In the genomic region with DNA sequence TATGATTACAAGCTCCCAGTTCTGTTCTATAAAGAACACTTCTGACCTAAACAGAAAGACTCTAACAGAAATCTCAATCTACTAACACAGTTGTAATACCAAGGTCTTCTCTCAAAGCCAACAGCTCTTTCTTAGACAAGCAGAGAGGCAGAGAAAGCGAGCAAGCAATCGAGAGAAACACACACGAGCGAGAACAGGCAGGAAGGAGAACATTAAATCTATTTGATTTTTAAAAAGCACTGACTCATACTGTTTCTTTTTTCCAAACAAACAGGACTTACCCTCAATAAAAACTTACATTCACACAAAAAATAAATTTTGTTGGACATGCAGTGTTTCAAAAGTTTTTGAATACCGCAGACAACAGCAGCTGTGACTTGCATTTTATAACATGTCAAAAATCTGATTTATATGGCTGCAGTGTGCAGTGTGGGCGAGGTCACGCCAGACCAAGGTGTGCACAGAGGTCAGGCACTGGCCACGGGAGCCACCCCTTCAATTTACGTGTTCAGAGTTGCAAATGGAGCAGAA, we compare ENCODE assay signal across 12 cellular contexts. TPM values are rescaled to one million over a fixed set of nuclear protein-coding genes. Genes with fewer than 3 reads are reported as not detected.
DNase-seq lines count a peak whose midpoint lies in the region; ATAC-seq, FAIRE-seq and TF ChIP-seq lines count a peak whose summit lies in the region.
"Had no signal": no experiment of that assay in that cellular context is flagged by ENCODE, and none has a peak within 500 bp of the region (broad histone marks: within the 10 kb centered on the region; RNA-seq: fewer than 3 reads in every experiment).

A gene with protein sequence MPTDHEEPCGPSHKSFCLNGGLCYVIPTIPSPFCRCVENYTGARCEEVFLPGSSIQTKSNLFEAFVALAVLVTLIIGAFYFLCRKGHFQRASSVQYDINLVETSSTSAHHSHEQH (minus strand): TSS at position 404 of the 531 bp plus-strand sequence. CDS start 1,194 bp downstream, outside the sequence.

- CTCF ChIA-PET in activated CD8-positive, alpha-beta T cell treated with anti-CD3 and anti-CD28 coated beads, Interleukin-2, amount 10 ng/mL, durations not matched to agents 7 days and 5 days (lab: Charles Lee) = interaction anchor here (1.2 kb wide), 1 partner anchor 127 kb away, joined by 3 read pairs; no protein-coding TSS in a partner anchor

- H3K9me3 Mint-ChIP-seq in natural killer cell treated with Interleukin-12 subunit alpha and Interleukin-12 subunit beta and Interleukin-15 and Interleukin-18, amount 100 ng/mL, for 72 hours = peaks cover 6% of the 10 kb centered on the region
- H3K9me3 Mint-ChIP-seq in natural killer cell = peaks cover 4% of the 10 kb centered on the region in 2 donors
- H3K9me3 Mint-ChIP-seq in activated CD8-positive, alpha-beta T cell treated with anti-CD3 and anti-CD28 coated beads, Interleukin-2, amount 10 ng/mL, durations not matched to agents 7 days and 5 days (ENCODE audit: insufficient read depth) = peaks cover 5% of the 10 kb centered on the region

- no peak within 1 kb of the TSS for H3K27ac Mint-ChIP-seq in natural killer cell treated with Interleukin-12 subunit alpha and Interleukin-12 subunit beta and Interleukin-15 and Interleukin-18, amount 100 ng/mL, for 72 hours
- no peak within 1 kb of the TSS for H3K27ac Mint-ChIP-seq in natural killer cell
- H3K27ac Mint-ChIP-seq in activated CD8-positive, alpha-beta T cell treated with anti-CD3 and anti-CD28 coated beads, Interleukin-2, amount 10 ng/mL, durations not matched to agents 7 days and 5 days = no peak within 1 kb of the TSS
- H3K27ac Mint-ChIP-seq: CD8-positive, alpha-beta memory T cell had no signal

- TF ChIP-seq CTCF in natural killer cell (IDR thresholded peaks at IDR 0.05) (no peak), kidney (IDR thresholded peaks at IDR 0.05; ENCODE audit: borderline replicate concordance, extremely low read depth, insufficient read depth) (no peak)

- H3K27ac ChIP-seq in kidney (ENCODE audit: low read depth in 2 of 2, low read length in 2 of 2) = no peak within 1 kb of the TSS

- H3K27me3 Mint-ChIP-seq in natural killer cell treated with Interleukin-12 subunit alpha and Interleukin-12 subunit beta and Interleukin-15 and Interleukin-18, amount 100 ng/mL, for 72 hours = peaks cover 28 to 60% of the 10 kb centered on the region in 2 donors
- H3K27me3 Mint-ChIP-seq in natural killer cell (ENCODE audit: low read depth in 2 of 2) = peaks cover 15 to 44% of the 10 kb centered on the region in 2 donors
- peaks cover 48% of the 10 kb centered on the region for H3K27me3 Mint-ChIP-seq in activated CD8-positive, alpha-beta T cell treated with anti-CD3 and anti-CD28 coated beads, Interleukin-2, amount 10 ng/mL, durations not matched to agents 7 days and 5 days (ENCODE audit: low read depth)

- H3K4me3 ChIP-seq in kidney (ENCODE audit: low read length in 2 of 2) = peak within 1 kb of the TSS; percentile 4 to 32

- intact Hi-C loops in natural killer cell (cut with micrococcal nuclease) = no loop called here
- intact Hi-C loops in kidney (cut with DNase I) = no loop called here

- DNase-seq in natural killer cell treated with Interleukin-12 subunit alpha and Interleukin-12 subunit beta and Interleukin-15 and Interleukin-18, amount 100 ng/mL, for 72 hours (ENCODE audit: low spot score) = no peak
- DNase-seq in natural killer cell (no peak), SW480 (ENCODE audit: low spot score) (peak; percentile 39), kidney (no peak), urothelium cell line (ENCODE audit: low spot score) (peak; percentile 39), medulla oblongata (ENCODE audit: extremely low spot score) (no peak)
- DNase-seq in activated CD8-positive, alpha-beta T cell treated with anti-CD3 and anti-CD28 coated beads, Interleukin-2, amount 10 ng/mL, durations not matched to agents 7 days and 5 days = no peak
- DNase-seq: activated CD4-positive, alpha-beta T cell treated with anti-CD3 and anti-CD28 coated beads for 48 hours; CD8-positive, alpha-beta memory T cell; NCI-H1105 treated with DMSO at 0.1 percent for 48 hours; substantia nigra had no signal

- POLR2A ChIA-PET in activated CD8-positive, alpha-beta T cell treated with anti-CD3 and anti-CD28 coated beads, Interleukin-2, amount 10 ng/mL, durations not matched to agents 7 days and 5 days (lab: Charles Lee) = no interaction called here

- no peaks in the 10 kb centered on the region for H3K4me1 ChIP-seq in kidney (ENCODE audit: control insufficient read depth in 1 of 2, insufficient read depth in 1 of 2, low read depth in 1 of 2, low read length in 2 of 2)

- no peak for FAIRE-seq in kidney (lab: Jason Lieb, UNC)
- no peak for FAIRE-seq in urothelium cell line (lab: Jason Lieb, UNC)

- H3K4me1 Mint-ChIP-seq in natural killer cell treated with Interleukin-12 subunit alpha and Interleukin-12 subunit beta and Interleukin-15 and Interleukin-18, amount 100 ng/mL, for 72 hours (ENCODE audit: low read depth in 2 of 2) = peaks cover 2 to 5% of the 10 kb centered on the region in 2 donors
- peaks cover 6% of the 10 kb centered on the region in 2 donors for H3K4me1 Mint-ChIP-seq in natural killer cell
- no peaks in the 10 kb centered on the region for H3K4me1 Mint-ChIP-seq in activated CD8-positive, alpha-beta T cell treated with anti-CD3 and anti-CD28 coated beads, Interleukin-2, amount 10 ng/mL, durations not matched to agents 7 days and 5 days (ENCODE audit: low read depth)

- H3K9me3 ChIP-seq in kidney (ENCODE audit: control insufficient read depth in 1 of 2, low read length in 2 of 2) = no peaks in the 10 kb centered on the region

- no peak within 1 kb of the TSS for H3K9ac ChIP-seq in kidney (ENCODE audit: low read length in 2 of 2)

- no peaks in the 10 kb centered on the region for H3K36me3 ChIP-seq in kidney (ENCODE audit: control insufficient read depth in 1 of 2, insufficient read depth in 2 of 2, low read length in 2 of 2)

- H3K4me3 Mint-ChIP-seq in natural killer cell treated with Interleukin-12 subunit alpha and Interleukin-12 subunit beta and Interleukin-15 and Interleukin-18, amount 100 ng/mL, for 72 hours = peak within 1 kb of the TSS; percentile 4
- no peak within 1 kb of the TSS for H3K4me3 Mint-ChIP-seq in natural killer cell
- H3K4me3 Mint-ChIP-seq in activated CD8-positive, alpha-beta T cell treated with anti-CD3 and anti-CD28 coated beads, Interleukin-2, amount 10 ng/mL, durations not matched to agents 7 days and 5 days = no peak within 1 kb of the TSS
- H3K4me3 Mint-ChIP-seq: CD8-positive, alpha-beta memory T cell had no signal

- no peak for ATAC-seq in natural killer cell treated with Interleukin-12 subunit alpha and Interleukin-12 subunit beta and Interleukin-15 and Interleukin-18, amount 100 ng/mL, for 72 hours
- ATAC-seq in natural killer cell (no peak), HG03342 (IDR thresholded peaks at IDR 0.05; ENCODE audit: unreplicated experiment) (no peak)
- ATAC-seq in activated CD8-positive, alpha-beta T cell treated with anti-CD3 and anti-CD28 coated beads, Interleukin-2, amount 10 ng/mL, durations not matched to agents 7 days and 5 days = no peak

- H3K36me3 Mint-ChIP-seq in natural killer cell treated with Interleukin-12 subunit alpha and Interleukin-12 subunit beta and Interleukin-15 and Interleukin-18, amount 100 ng/mL, for 72 hours = peaks cover 10% of the 10 kb centered on the region
- H3K36me3 Mint-ChIP-seq in natural killer cell = peaks cover 20% of the 10 kb centered on the region
- H3K36me3 Mint-ChIP-seq in activated CD8-positive, alpha-beta T cell treated with anti-CD3 and anti-CD28 coated beads, Interleukin-2, amount 10 ng/mL, durations not matched to agents 7 days and 5 days (ENCODE audit: low read depth) = no peaks in the 10 kb centered on the region

RNA-seq across cellular contexts. Expression of the gene that starts here (rescaled TPM):
- total RNA-seq in natural killer cell treated with Interleukin-12 subunit alpha and Interleukin-12 subunit beta and Interleukin-15 and Interleukin-18, amount 100 ng/mL, for 72 hours = under 1 TPM in 1 of 2 donors, not detected in 1; 0.21 TPM
- total RNA-seq in natural killer cell (not detected), kidney (0.35 TPM)
- 1.5 TPM for polyA plus RNA-seq in kidney (ENCODE audit: insufficient read depth, low read depth, low replicate concordance)
- not detected for total RNA-seq in activated CD8-positive, alpha-beta T cell treated with anti-CD3 and anti-CD28 coated beads, Interleukin-2, amount 10 ng/mL, durations not matched to agents 7 days and 5 days
- total RNA-seq: CD8-positive, alpha-beta memory T cell had no signal
- polyA plus RNA-seq: CD8-positive, alpha-beta memory T cell had no signal

Comparison
In these comparisons a context has a peak if more than half of its experiments do, and no peak if none do; other contexts are left out.
1. DNase-seq: peak in SW480 (single experiment) and urothelium cell line (single experiment); none in natural killer cell treated with Interleukin-12 subunit alpha and Interleukin-12 subunit beta and Interleukin-15 and Interleukin-18, amount 100 ng/mL, for 72 hours (single experiment), natural killer cell (single experiment), kidney (single experiment), activated CD8-positive, alpha-beta T cell treated with anti-CD3 and anti-CD28 coated beads, Interleukin-2, amount 10 ng/mL, durations not matched to agents 7 days and 5 days (single experiment) and medulla oblongata (single experiment).